25 cellular contexts compared by ENCODE assay signal in the genomic region with DNA sequence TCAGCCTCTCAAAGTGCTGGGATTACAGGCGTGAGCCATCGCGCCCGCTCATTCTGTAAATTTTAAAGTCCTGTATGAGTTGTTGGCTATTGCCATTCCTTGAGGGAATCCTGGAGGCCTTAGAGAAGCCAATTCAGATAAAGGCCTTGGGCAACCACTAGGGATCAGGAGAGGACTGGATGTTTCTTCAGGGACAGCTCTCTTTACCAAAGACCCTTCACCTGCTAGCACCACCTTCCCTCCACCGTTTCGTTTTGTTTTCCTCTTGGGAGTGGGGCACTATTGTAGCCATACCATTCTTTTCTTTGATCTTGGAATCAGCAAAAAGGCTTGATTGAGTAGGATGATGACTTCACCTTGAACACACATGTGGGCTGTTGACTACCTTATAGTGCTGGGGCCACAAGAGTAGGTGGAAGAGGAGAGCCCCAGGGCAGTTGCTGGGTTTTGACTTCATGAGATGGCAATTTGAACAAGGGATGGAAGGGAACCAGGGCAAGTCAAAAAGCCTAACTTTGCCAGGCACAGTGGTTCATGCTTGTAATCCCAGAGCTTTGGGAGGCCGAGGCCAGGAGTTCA. TPM values are rescaled to one million over a fixed set of nuclear protein-coding genes. Genes with fewer than 3 reads are reported as not detected.
"Had no signal": no experiment of that assay in that cellular context is flagged by ENCODE, and none has a peak within 500 bp of the region (broad histone marks: within the 10 kb centered on the region; RNA-seq: fewer than 3 reads in every experiment).

No MANE protein-coding gene starts in this region.

- H3K9me3 Mint-ChIP-seq: activated CD4-positive, alpha-beta memory T cell treated with anti-CD3 and anti-CD28 coated beads, Interleukin-2, amount 10 ng/mL, durations not matched to agents 7 days and 5 days; activated CD4-positive, alpha-beta T cell treated with anti-CD3 and anti-CD28 coated beads, Interleukin-2, amount 10 ng/mL, durations not matched to agents 24 days and 14 days; activated naive CD8-positive, alpha-beta T cell treated with anti-CD3 and anti-CD28 coated beads, Interleukin-2, amount 50 U/mL, for 24 hours; activated T-cell treated with anti-CD3 and anti-CD28 coated beads, Interleukin-2, amount 50 U/mL, for 72 hours; natural killer cell treated with Interleukin-12 subunit alpha and Interleukin-12 subunit beta and Interleukin-15 and Interleukin-18, amount 100 ng/mL, for 72 hours; T-helper 1 cell treated with Interleukin-12 subunit alpha and Interleukin-12 subunit beta and Interleukin-4 antibody, amounts not matched to agents 30 μg/mL and 1 μg/mL, for 36 hours; type B pancreatic cell had no signal

- H3K4me3 Mint-ChIP-seq: activated CD4-positive, alpha-beta memory T cell treated with anti-CD3 and anti-CD28 coated beads, Interleukin-2, amount 10 ng/mL, durations not matched to agents 7 days and 5 days; activated CD4-positive, alpha-beta T cell treated with anti-CD3 and anti-CD28 coated beads, Interleukin-2, amount 10 ng/mL, durations not matched to agents 24 days and 14 days; activated naive CD8-positive, alpha-beta T cell treated with anti-CD3 and anti-CD28 coated beads, Interleukin-2, amount 50 U/mL, for 24 hours; activated T-cell treated with anti-CD3 and anti-CD28 coated beads, Interleukin-2, amount 50 U/mL, for 72 hours; natural killer cell treated with Interleukin-12 subunit alpha and Interleukin-12 subunit beta and Interleukin-15 and Interleukin-18, amount 100 ng/mL, for 72 hours; T-helper 1 cell treated with Interleukin-12 subunit alpha and Interleukin-12 subunit beta and Interleukin-4 antibody, amounts not matched to agents 30 μg/mL and 1 μg/mL, for 36 hours; type B pancreatic cell had no signal

- H3K27ac Mint-ChIP-seq: activated CD4-positive, alpha-beta memory T cell treated with anti-CD3 and anti-CD28 coated beads, Interleukin-2, amount 10 ng/mL, durations not matched to agents 7 days and 5 days; activated CD4-positive, alpha-beta T cell treated with anti-CD3 and anti-CD28 coated beads, Interleukin-2, amount 10 ng/mL, durations not matched to agents 24 days and 14 days; activated naive CD8-positive, alpha-beta T cell treated with anti-CD3 and anti-CD28 coated beads, Interleukin-2, amount 50 U/mL, for 24 hours; activated T-cell treated with anti-CD3 and anti-CD28 coated beads, Interleukin-2, amount 50 U/mL, for 72 hours; natural killer cell treated with Interleukin-12 subunit alpha and Interleukin-12 subunit beta and Interleukin-15 and Interleukin-18, amount 100 ng/mL, for 72 hours; T-helper 1 cell treated with Interleukin-12 subunit alpha and Interleukin-12 subunit beta and Interleukin-4 antibody, amounts not matched to agents 30 μg/mL and 1 μg/mL, for 36 hours; type B pancreatic cell had no signal

- ATAC-seq: activated naive CD8-positive, alpha-beta T cell treated with anti-CD3 and anti-CD28 coated beads, Interleukin-2, amount 50 U/mL, for 24 hours; activated T-cell treated with anti-CD3 and anti-CD28 coated beads, Interleukin-2, amount 50 U/mL, for 72 hours; left ventricle myocardium superior; natural killer cell treated with Interleukin-12 subunit alpha and Interleukin-12 subunit beta and Interleukin-15 and Interleukin-18, amount 100 ng/mL, for 72 hours; right cardiac atrium had no signal

- H3K36me3 Mint-ChIP-seq: natural killer cell treated with Interleukin-12 subunit alpha and Interleukin-12 subunit beta and Interleukin-15 and Interleukin-18, amount 100 ng/mL, for 72 hours; type B pancreatic cell had no signal

- H3K4me1 Mint-ChIP-seq: activated naive CD8-positive, alpha-beta T cell treated with anti-CD3 and anti-CD28 coated beads, Interleukin-2, amount 50 U/mL, for 24 hours had no signal

- H3K27me3 ChIP-seq: neutrophil, ovary had no signal

- H3K27ac ChIP-seq: neutrophil, ovary, thoracic aorta had no signal

- DNase-seq: activated CD4-positive, alpha-beta memory T cell treated with anti-CD3 and anti-CD28 coated beads, Interleukin-2, amount 10 ng/mL, durations not matched to agents 7 days and 5 days; activated CD4-positive, alpha-beta T cell treated with anti-CD3 and anti-CD28 coated beads, Interleukin-2, amount 10 ng/mL, durations not matched to agents 24 days and 14 days; activated gamma-delta T cell; activated naive CD4-positive, alpha-beta T cell treated with anti-CD3 and anti-CD28 coated beads, Interleukin-2, amount 50 U/mL, for 16 hours; activated naive CD8-positive, alpha-beta T cell treated with anti-CD3 and anti-CD28 coated beads, Interleukin-2, amount 50 U/mL, for 24 hours; activated T-cell treated with anti-CD3 and anti-CD28 coated beads, Interleukin-2, amount 50 U/mL, for 72 hours; cerebellar nuclear complex; cortex of kidney; foreskin melanocyte; left ventricle myocardium superior; mammary epithelial cell; right cardiac atrium; small intestine; stimulated activated CD4-positive, alpha-beta T cell treated with anti-CD3 and anti-CD28 coated beads, Interleukin-2, amount 100 ng/mL, for 24 hours; stimulated activated CD8-positive, alpha-beta memory T cell treated with anti-CD3 and anti-CD28 coated beads, Interleukin-4, amount 100 ng/mL, for 48 hours; stimulated activated naive CD4-positive, alpha-beta T cell; T1000 had no signal

- H3K36me3 ChIP-seq: neutrophil, ovary, thoracic aorta had no signal

- H3K27me3 Mint-ChIP-seq: activated naive CD8-positive, alpha-beta T cell treated with anti-CD3 and anti-CD28 coated beads, Interleukin-2, amount 50 U/mL, for 24 hours; type B pancreatic cell had no signal

- H3K9me3 ChIP-seq: neutrophil, ovary, thoracic aorta had no signal

- H3K4me3 ChIP-seq: ovary, thoracic aorta had no signal

RNA-seq across cellular contexts. Expression of a gene that starts 7.0 kb away (rescaled TPM):
- total RNA-seq: activated CD4-positive, alpha-beta memory T cell treated with anti-CD3 and anti-CD28 coated beads, Interleukin-2, amount 10 ng/mL, durations not matched to agents 7 days and 5 days; activated CD4-positive, alpha-beta T cell treated with anti-CD3 and anti-CD28 coated beads, Interleukin-2, amount 10 ng/mL, durations not matched to agents 24 days and 14 days; activated T-cell treated with anti-CD3 and anti-CD28 coated beads, Interleukin-2, amount 50 U/mL, for 72 hours; fibroblast of lung; left ventricle myocardium superior; mammary epithelial cell; natural killer cell treated with Interleukin-12 subunit alpha and Interleukin-12 subunit beta and Interleukin-15 and Interleukin-18, amount 100 ng/mL, for 72 hours; ovary; pulmonary artery endothelial cell; right cardiac atrium; thoracic aorta had no signal
